Comparison of ENCODE assay signal across 1 cellular context in the genomic region with DNA sequence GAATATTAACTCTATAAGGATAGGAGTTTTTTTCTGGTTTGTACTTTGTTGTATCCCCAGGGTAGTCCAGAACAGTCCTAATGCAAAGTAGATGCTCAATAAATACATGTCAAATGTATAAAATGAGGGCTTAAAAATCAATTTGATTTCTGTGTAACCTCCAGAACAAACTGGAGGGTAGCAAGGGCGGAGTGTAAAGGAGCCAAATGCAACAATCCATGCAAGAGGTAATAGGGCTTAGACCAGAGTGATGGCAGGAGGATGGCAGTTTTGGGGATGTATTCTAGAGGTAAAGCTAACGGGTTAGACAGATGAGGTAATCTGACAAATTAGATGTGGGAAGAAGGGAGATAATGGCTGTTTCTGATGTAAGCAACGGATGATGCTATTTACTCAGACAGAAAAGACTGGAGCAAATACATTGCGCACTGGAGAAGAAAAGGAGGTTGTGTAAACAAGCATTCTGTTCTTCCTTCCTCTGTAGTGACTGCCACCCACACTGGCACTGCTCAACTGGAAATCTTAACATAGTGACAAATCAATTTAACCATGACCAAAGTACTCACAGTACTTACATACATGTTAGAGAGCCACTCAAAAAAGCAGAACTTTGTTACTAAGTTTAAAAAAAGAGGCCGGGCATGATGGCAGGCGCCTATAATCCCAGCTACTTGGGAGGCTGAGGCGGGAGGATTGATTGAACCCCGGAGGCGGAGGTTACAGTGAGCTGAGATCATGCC.
TF ChIP-seq lines count a peak whose summit lies in the region.

No MANE protein-coding gene starts in this region.

TF ChIP-seq in HepG2, 621 proteins besides CTCF, POLR2A, EP300 and RAD21 (continued from another document):
- TF ChIP-seq, protein P1, sequence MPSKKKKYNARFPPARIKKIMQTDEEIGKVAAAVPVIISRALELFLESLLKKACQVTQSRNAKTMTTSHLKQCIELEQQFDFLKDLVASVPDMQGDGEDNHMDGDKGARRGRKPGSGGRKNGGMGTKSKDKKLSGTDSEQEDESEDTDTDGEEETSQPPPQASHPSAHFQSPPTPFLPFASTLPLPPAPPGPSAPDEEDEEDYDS (CRISPR knock-in tag; IDR thresholded peaks at IDR 0.05): no peak
- no peak for TF ChIP-seq BRD4 (CRISPR knock-in tag; IDR thresholded peaks at IDR 0.05)
- TF ChIP-seq ZNF431 (CRISPR knock-in tag; IDR thresholded peaks at IDR 0.05; ENCODE audit: borderline replicate concordance, low read depth): no peak
- TF ChIP-seq, protein P2, sequence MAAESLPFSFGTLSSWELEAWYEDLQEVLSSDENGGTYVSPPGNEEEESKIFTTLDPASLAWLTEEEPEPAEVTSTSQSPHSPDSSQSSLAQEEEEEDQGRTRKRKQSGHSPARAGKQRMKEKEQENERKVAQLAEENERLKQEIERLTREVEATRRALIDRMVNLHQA (CRISPR knock-in tag; IDR thresholded peaks at IDR 0.05): no peak
- 0 out of 2 replicates have a peak, but pooled peaks have one; percentile 49 for TF ChIP-seq SNAPC2 (CRISPR knock-in tag; IDR thresholded peaks at IDR 0.05)
- no peak for TF ChIP-seq ZBTB42 (CRISPR knock-in tag; IDR thresholded peaks at IDR 0.05)
- TF ChIP-seq, protein P3, sequence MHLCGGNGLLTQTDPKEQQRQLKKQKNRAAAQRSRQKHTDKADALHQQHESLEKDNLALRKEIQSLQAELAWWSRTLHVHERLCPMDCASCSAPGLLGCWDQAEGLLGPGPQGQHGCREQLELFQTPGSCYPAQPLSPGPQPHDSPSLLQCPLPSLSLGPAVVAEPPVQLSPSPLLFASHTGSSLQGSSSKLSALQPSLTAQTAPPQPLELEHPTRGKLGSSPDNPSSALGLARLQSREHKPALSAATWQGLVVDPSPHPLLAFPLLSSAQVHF (CRISPR knock-in tag; IDR thresholded peaks at IDR 0.05): 0 out of 2 replicates have a peak, but pooled peaks have one; percentile 24
- no peak for TF ChIP-seq ZFP37 (CRISPR knock-in tag; IDR thresholded peaks at IDR 0.05; ENCODE audit: borderline replicate concordance)
- TF ChIP-seq ZNF230 (CRISPR knock-in tag; IDR thresholded peaks at IDR 0.05): no peak
- no peak for TF ChIP-seq POGZ (CRISPR knock-in tag; IDR thresholded peaks at IDR 0.05)
- TF ChIP-seq, protein P4, sequence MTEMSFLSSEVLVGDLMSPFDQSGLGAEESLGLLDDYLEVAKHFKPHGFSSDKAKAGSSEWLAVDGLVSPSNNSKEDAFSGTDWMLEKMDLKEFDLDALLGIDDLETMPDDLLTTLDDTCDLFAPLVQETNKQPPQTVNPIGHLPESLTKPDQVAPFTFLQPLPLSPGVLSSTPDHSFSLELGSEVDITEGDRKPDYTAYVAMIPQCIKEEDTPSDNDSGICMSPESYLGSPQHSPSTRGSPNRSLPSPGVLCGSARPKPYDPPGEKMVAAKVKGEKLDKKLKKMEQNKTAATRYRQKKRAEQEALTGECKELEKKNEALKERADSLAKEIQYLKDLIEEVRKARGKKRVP (CRISPR knock-in tag; IDR thresholded peaks at IDR 0.05): peak in 1 of 2 experiments; percentile 12; a peak in 1 of 4 replicates
- TF ChIP-seq HOXA7 (CRISPR knock-in tag; IDR thresholded peaks at IDR 0.05): 0 out of 2 replicates have a peak, but pooled peaks have one; percentile 55
- no peak for TF ChIP-seq KDM2A (CRISPR knock-in tag; IDR thresholded peaks at IDR 0.05; ENCODE audit: borderline replicate concordance, low read depth)
- TF ChIP-seq ZNF34 (CRISPR knock-in tag; IDR thresholded peaks at IDR 0.05; ENCODE audit: borderline replicate concordance): no peak
- no peak for TF ChIP-seq ZNF205 (CRISPR knock-in tag; IDR thresholded peaks at IDR 0.05)
- TF ChIP-seq ZNF383 (CRISPR knock-in tag; IDR thresholded peaks at IDR 0.05; ENCODE audit: borderline replicate concordance): no peak
- TF ChIP-seq SSRP1 (CRISPR knock-in tag; IDR thresholded peaks at IDR 0.05): 0 out of 2 replicates have a peak, but pooled peaks have one; percentile 39
TF ChIP-seq in HepG2: peak in this region for 11.
